20 cellular contexts compared by ENCODE assay signal in genomic region chr7:133859871-133860427, GRCh38.
"Had no signal": no experiment of that assay in that cellular context is flagged by ENCODE, and none has a peak within 500 bp of the region (broad histone marks: within the 10 kb centered on the region; RNA-seq: fewer than 3 reads in every experiment).

No MANE protein-coding gene starts in this region.

- ATAC-seq: activated T-cell treated with anti-CD3 and anti-CD28 coated beads, Interleukin-2, amount 50 U/mL, for 4 hours; K562; PC-3; T-helper 17 cell had no signal

- H3K4me3 ChIP-seq: K562 had no signal

- H3K27me3 Mint-ChIP-seq: activated B cell treated with CpG ODN at 0.5 μM for 24 hours; activated CD4-positive, alpha-beta memory T cell treated with anti-CD3 and anti-CD28 coated beads for 36 hours; activated CD4-positive, alpha-beta T cell treated with anti-CD3 and anti-CD28 coated beads, Interleukin-2, amount 10 ng/mL, durations not matched to agents 7 days and 5 days; activated naive CD8-positive, alpha-beta T cell treated with anti-CD3 and anti-CD28 coated beads for 36 hours; T-helper 17 cell had no signal

- H3K4me3 Mint-ChIP-seq: activated B cell treated with CpG ODN at 0.5 μM for 24 hours; activated CD4-positive, alpha-beta memory T cell treated with anti-CD3 and anti-CD28 coated beads for 36 hours; activated CD4-positive, alpha-beta T cell treated with anti-CD3 and anti-CD28 coated beads, Interleukin-2, amount 10 ng/mL, durations not matched to agents 7 days and 5 days; activated naive CD8-positive, alpha-beta T cell treated with anti-CD3 and anti-CD28 coated beads for 36 hours; activated T-cell treated with anti-CD3 and anti-CD28 coated beads, Interleukin-2, amount 50 U/mL, for 4 hours; T-helper 17 cell had no signal

- DNase-seq: activated B cell treated with CpG ODN at 0.5 μM for 24 hours; activated CD4-positive, alpha-beta memory T cell treated with anti-CD3 and anti-CD28 coated beads for 36 hours; activated CD4-positive, alpha-beta T cell treated with anti-CD3 and anti-CD28 coated beads, Interleukin-2, amount 10 ng/mL, durations not matched to agents 7 days and 5 days; activated CD8-positive, alpha-beta memory T cell treated with anti-CD3 and anti-CD28 coated beads for 24 hours; activated effector memory CD4-positive, alpha-beta T cell treated with anti-CD3 and anti-CD28 coated beads, Interleukin-2, amount 50 U/mL, for 16 hours; activated naive CD4-positive, alpha-beta T cell treated with Interleukin-2 at 50 U/mL for 16 hours; activated naive CD8-positive, alpha-beta T cell treated with anti-CD3 and anti-CD28 coated beads for 36 hours; activated T-cell treated with anti-CD3 and anti-CD28 coated beads, Interleukin-2, amount 50 U/mL, for 4 hours; cerebellar nuclear complex; Karpas-422; MM.1S; NCI-H1105; NCI-H1436; NCI-H2171 treated with DMSO at 0.1 percent for 48 hours; NCI-H510A treated with DMSO at 0.1 percent for 48 hours; PC-3; SHP77 treated with DMSO at 0.1 percent for 48 hours; T-helper 17 cell; T-helper 9 cell had no signal

- H3K9me3 Mint-ChIP-seq: activated B cell treated with CpG ODN at 0.5 μM for 24 hours; activated CD4-positive, alpha-beta memory T cell treated with anti-CD3 and anti-CD28 coated beads for 36 hours; activated CD4-positive, alpha-beta T cell treated with anti-CD3 and anti-CD28 coated beads, Interleukin-2, amount 10 ng/mL, durations not matched to agents 7 days and 5 days; activated T-cell treated with anti-CD3 and anti-CD28 coated beads, Interleukin-2, amount 50 U/mL, for 4 hours had no signal

- H3K27ac Mint-ChIP-seq: activated B cell treated with CpG ODN at 0.5 μM for 24 hours; activated CD4-positive, alpha-beta memory T cell treated with anti-CD3 and anti-CD28 coated beads for 36 hours; activated CD4-positive, alpha-beta T cell treated with anti-CD3 and anti-CD28 coated beads, Interleukin-2, amount 10 ng/mL, durations not matched to agents 7 days and 5 days; activated naive CD8-positive, alpha-beta T cell treated with anti-CD3 and anti-CD28 coated beads for 36 hours; T-helper 17 cell had no signal

- H3K36me3 Mint-ChIP-seq: activated CD4-positive, alpha-beta memory T cell treated with anti-CD3 and anti-CD28 coated beads for 36 hours had no signal

- H3K4me1 Mint-ChIP-seq: activated CD4-positive, alpha-beta T cell treated with anti-CD3 and anti-CD28 coated beads, Interleukin-2, amount 10 ng/mL, durations not matched to agents 7 days and 5 days; activated naive CD8-positive, alpha-beta T cell treated with anti-CD3 and anti-CD28 coated beads for 36 hours had no signal
